ENCODE assay signal across 14 cellular contexts in the genomic region with DNA sequence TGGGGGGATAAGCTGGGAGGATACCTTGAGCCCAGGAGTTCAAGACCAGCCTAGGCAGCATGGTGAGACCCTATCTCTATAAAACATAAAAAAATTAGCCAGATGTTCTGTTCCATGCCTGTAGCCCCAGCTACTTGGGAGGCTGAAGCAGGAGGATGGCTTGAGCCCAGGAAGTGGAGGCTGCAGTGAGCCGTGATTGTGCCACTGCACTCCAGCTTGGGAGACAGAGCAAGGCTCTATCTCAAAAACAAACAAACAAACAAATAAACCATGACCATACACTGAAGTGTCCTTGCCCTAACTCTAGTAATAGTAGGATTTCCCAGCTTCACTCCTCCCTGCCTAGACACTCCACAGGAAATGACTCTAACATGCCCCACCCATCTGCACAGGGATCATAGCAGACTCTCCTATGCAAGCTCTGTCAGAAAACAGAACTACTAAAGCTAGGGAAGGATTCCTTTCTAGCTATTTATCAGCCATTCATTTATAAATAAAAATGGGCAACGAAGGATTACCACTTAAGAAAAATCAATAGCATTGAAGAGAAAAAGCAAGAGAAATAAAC. TPM values are rescaled to one million over a fixed set of nuclear protein-coding genes. Genes with fewer than 3 reads are reported as not detected.
DNase-seq lines count a peak whose midpoint lies in the region; TF ChIP-seq lines count a peak whose summit lies in the region.
"Had no signal": no experiment of that assay in that cellular context is flagged by ENCODE, and none has a peak within 500 bp of the region (broad histone marks: within the 10 kb centered on the region; RNA-seq: fewer than 3 reads in every experiment).

No MANE protein-coding gene starts in this region.

- BruUV-seq in mammary epithelial cell (replicated peaks; lab: Mats Ljungman, UMichigan), result no TSS peak

- no peaks in the 10 kb centered on the region for H4K20me1 ChIP-seq in mammary epithelial cell (ENCODE audit: insufficient read depth, low read length)

- peak overlapping the region in 1 of 2 experiments; percentile 39 for H2BK12ac ChIP-seq in mesenchymal stem cell (ENCODE audit: low read length in 2 of 2)

- H3K14ac ChIP-seq in mesenchymal stem cell (ENCODE audit: low read length in 2 of 2), result no peak overlapping the region

- H3K4me1 ChIP-seq in mammary epithelial cell (ENCODE audit: insufficient read depth, low read length) (peaks cover 9% of the 10 kb centered on the region), mesenchymal stem cell (ENCODE audit: control insufficient read depth, insufficient read depth, low read depth, low read length) (peaks cover 5% of the 10 kb centered on the region)

- H3K27me3 ChIP-seq in MG63 (no peaks in the 10 kb centered on the region), mammary epithelial cell (ENCODE audit: insufficient read depth, low read length) (no peaks in the 10 kb centered on the region), mesenchymal stem cell (ENCODE audit: control insufficient read depth in 1 of 2, insufficient read depth in 1 of 2, low read length in 2 of 2) (no peaks in the 10 kb centered on the region)
- H3K27me3 ChIP-seq: sigmoid colon had no signal

- 91% methylated on average over 2 of the region's 2 CpGs for WGBS in mammary epithelial cell (ENCODE audit: low coverage, missing lambda C conversion rate)
- 79% methylated on average over 1 of the region's 2 CpGs for WGBS in mesenchymal stem cell

- no peak overlapping the region for H4K8ac ChIP-seq in mesenchymal stem cell (ENCODE audit: low read length)

- no peaks in the 10 kb centered on the region for H3K36me3 ChIP-seq in MG63
- no peaks in the 10 kb centered on the region for H3K36me3 ChIP-seq in mammary epithelial cell (ENCODE audit: insufficient read depth, low read length)
- no peaks in the 10 kb centered on the region for H3K36me3 ChIP-seq in mesenchymal stem cell (ENCODE audit: control insufficient read depth in 1 of 2, insufficient read depth in 2 of 2, low read depth in 1 of 2, low read length in 2 of 2)
- H3K36me3 ChIP-seq: sigmoid colon had no signal

- H3K23ac ChIP-seq in mesenchymal stem cell (ENCODE audit: low read length in 2 of 2), result no peak overlapping the region

- H3K18ac ChIP-seq in mesenchymal stem cell (ENCODE audit: low read depth in 1 of 2, low read length in 2 of 2), result no peak overlapping the region

- H3K9me3 ChIP-seq in MG63, result no peaks in the 10 kb centered on the region
- no peaks in the 10 kb centered on the region for H3K9me3 ChIP-seq in mammary epithelial cell (replicated peaks; ENCODE audit: insufficient read depth, low read length)
- H3K9me3 ChIP-seq in mesenchymal stem cell (ENCODE audit: control insufficient read depth, low read length), result no peaks in the 10 kb centered on the region
- H3K9me3 ChIP-seq: sigmoid colon had no signal

- H2AFZ ChIP-seq in mammary epithelial cell (ENCODE audit: low read depth, low read length) (peak overlapping the region; percentile 85), mesenchymal stem cell (ENCODE audit: low read depth, low read length) (no peak overlapping the region)

- CTCF ChIA-PET in mammary epithelial cell (lab: Charles Lee; ENCODE audit: low non-redundant PET), result interaction anchor here (0.6 to 0.7 kb wide), 2 partner anchors 460 to 1296 kb away, joined by 3 to 4 read pairs; no protein-coding TSS in a partner anchor

- H2BK120ac ChIP-seq in mesenchymal stem cell (ENCODE audit: low read depth, low read length), result no peak overlapping the region

- in situ Hi-C loops in mammary epithelial cell (cut with MboI; ENCODE audit: low sequenced_read_pairs in 2 of 2), result no loop called here

- intact Hi-C loops in mammary epithelial cell (cut with micrococcal nuclease), result no loop called here

- no peaks in the 10 kb centered on the region for H3K79me2 ChIP-seq in mammary epithelial cell (ENCODE audit: insufficient read depth, low read length)

- H3K4ac ChIP-seq in mesenchymal stem cell (ENCODE audit: low read depth in 1 of 2, low read length in 2 of 2), result no peak overlapping the region

- no peak overlapping the region for H3K4me3 ChIP-seq in MG63
- H3K4me3 ChIP-seq in mammary epithelial cell (replicated peaks in 1 of 3; ENCODE audit: insufficient read depth in 1 of 3, low read depth in 2 of 3, low read length in 3 of 3), result no peak overlapping the region
- no peak overlapping the region for H3K4me3 ChIP-seq in mesenchymal stem cell (ENCODE audit: insufficient read depth in 1 of 2, low read depth in 1 of 2, low read length in 2 of 2)
- H3K4me3 ChIP-seq: sigmoid colon had no signal

- H2BK15ac ChIP-seq in mesenchymal stem cell (ENCODE audit: low read depth, poor library complexity, severe bottlenecking), result no peak overlapping the region

- dilution Hi-C loops in mammary epithelial cell (cut with HindIII; ENCODE audit: low sequenced_read_pairs), result no loop called here

- H3K9ac ChIP-seq in mammary epithelial cell (ENCODE audit: insufficient read depth, low read length), result no peak overlapping the region
- peak overlapping the region; percentile 40 for H3K9ac ChIP-seq in mesenchymal stem cell (ENCODE audit: low read length)

- no peak for TF ChIP-seq CTCF in mammary epithelial cell (conservative IDR thresholded peaks at IDR 0.05 in 1 of 2, IDR thresholded peaks at IDR 0.05 in 1 of 2; ENCODE audit: extremely low read depth in 1 of 2, insufficient read depth in 1 of 2, low read depth in 1 of 2, low read length in 2 of 2)

- H3K79me1 ChIP-seq in mesenchymal stem cell (replicated peaks; ENCODE audit: low read length, poor library complexity, severe bottlenecking), result no peaks in the 10 kb centered on the region

- peak; percentile 78 for DNase-seq in ELR (ENCODE audit: low read depth)
- peak; percentile 64 for DNase-seq in MG63
- DNase-seq in mammary epithelial cell, result peak; percentile 55
- peak; percentile 66 for DNase-seq in mesenchymal stem cell
- no peak for DNase-seq in stimulated activated CD4-positive, alpha-beta T cell treated with anti-CD3 and anti-CD28 coated beads, Interleukin-2, amount 100 ng/mL, for 24 hours
- no peak for DNase-seq in activated gamma-delta T cell treated with Interleukin-2 at 50 U/mL for 16 hours
- DNase-seq in NCI-H446 (lab: John Stamatoyannopoulos, UW), result no peak
- DNase-seq: activated CD4-positive, alpha-beta memory T cell treated with anti-CD3 and anti-CD28 coated beads, Interleukin-2, amount 10 ng/mL, durations not matched to agents 7 days and 5 days; activated naive CD4-positive, alpha-beta T cell; central memory CD4-positive, alpha-beta T cell; NCI-H1694 treated with DMSO at 0.1 percent for 48 hours; sigmoid colon; T-helper 1 cell had no signal

- H3K27ac ChIP-seq in mammary epithelial cell (ENCODE audit: insufficient read depth, low read depth, low read length), result no peak overlapping the region
- no peak overlapping the region for H3K27ac ChIP-seq in mesenchymal stem cell (ENCODE audit: low read length, poor library complexity, severe bottlenecking)
- H3K27ac ChIP-seq: sigmoid colon had no signal

- H2AK5ac ChIP-seq in mesenchymal stem cell (ENCODE audit: low read length, severe bottlenecking), result no peak overlapping the region

- H3K4me2 ChIP-seq in mammary epithelial cell (ENCODE audit: insufficient read depth, low read depth, low read length) (peak overlapping the region; percentile 20), mesenchymal stem cell (ENCODE audit: low read length, poor library complexity, severe bottlenecking) (no peak overlapping the region)

- peak overlapping the region; percentile 39 for H4K91ac ChIP-seq in mesenchymal stem cell (ENCODE audit: low read length)

- H2BK5ac ChIP-seq in mesenchymal stem cell (ENCODE audit: low read depth, low read length, poor library complexity, severe bottlenecking), result no peak overlapping the region

RNA-seq across cellular contexts. Expression of a gene that starts 4.6 kb away (rescaled TPM):
- total RNA-seq in MG63 (2014; rRNA removed; shearing (Covaris generic); ENCODE audit: low replicate concordance), result 0.66 TPM in 1 of 2 replicates, not detected in the other
- total RNA-seq in mammary epithelial cell, result not detected
- 0.02 TPM for polyA plus RNA-seq in mammary epithelial cell
- not detected for polyA minus RNA-seq in mammary epithelial cell
- polyA plus RNA-seq in mesenchymal stem cell (2013, experiment 1 of 2), result 0.04 TPM
- 0.03 TPM for polyA plus RNA-seq in mesenchymal stem cell (2013, experiment 2 of 2)
- total RNA-seq: kidney epithelial cell, sigmoid colon had no signal
- polyA plus RNA-seq: sigmoid colon had no signal

Comparison
In these comparisons a context has a peak if more than half of its experiments do, and no peak if none do; other contexts are left out.
1. DNase-seq: peak in ELR (single experiment), MG63 (single experiment), mammary epithelial cell (single experiment) and mesenchymal stem cell (single experiment); none in stimulated activated CD4-positive, alpha-beta T cell treated with anti-CD3 and anti-CD28 coated beads, Interleukin-2, amount 100 ng/mL, for 24 hours (0 of 2), activated gamma-delta T cell treated with Interleukin-2 at 50 U/mL for 16 hours (single experiment) and NCI-H446 (0 of 2).